20 cellular contexts compared by ENCODE assay signal in the genomic region with DNA sequence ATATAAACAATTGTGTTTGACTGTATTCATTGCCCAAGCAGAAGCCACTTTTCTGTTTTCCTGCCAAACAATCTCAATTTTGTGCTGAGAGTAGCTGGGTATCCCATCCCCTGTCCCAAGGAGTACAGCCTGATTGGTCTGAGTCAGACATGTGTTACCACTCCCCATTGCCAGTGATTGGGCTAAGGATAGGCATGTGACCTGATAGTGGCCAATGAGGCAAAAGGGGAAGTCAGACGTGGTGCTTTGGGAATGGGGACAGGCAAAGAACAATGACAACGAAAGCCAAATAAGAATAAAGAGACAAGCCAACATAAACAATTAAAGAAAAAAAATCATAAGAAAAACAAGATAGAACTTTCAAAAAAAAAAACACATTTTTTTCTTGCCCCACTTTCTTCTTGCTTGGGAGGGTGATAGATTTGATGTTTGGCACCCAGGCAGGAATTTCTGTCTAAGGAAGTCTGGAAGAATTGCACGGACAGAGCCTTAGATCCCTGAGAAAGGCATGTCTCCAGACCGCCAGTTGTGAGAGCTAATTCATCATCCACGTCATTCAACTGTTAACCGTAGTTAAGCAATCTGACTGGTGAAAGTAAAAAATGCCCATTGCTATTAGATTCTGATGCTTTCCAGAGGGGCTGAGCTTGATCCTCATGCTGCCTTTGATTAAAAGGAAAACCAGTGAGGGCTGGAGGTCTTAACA.
DNase-seq lines count a peak whose midpoint lies in the region; ATAC-seq and TF ChIP-seq lines count a peak whose summit lies in the region.
"Had no signal": no experiment of that assay in that cellular context is flagged by ENCODE, and none has a peak within 500 bp of the region (broad histone marks: within the 10 kb centered on the region; RNA-seq: fewer than 3 reads in every experiment).

No MANE protein-coding gene starts in this region.

- peak overlapping the region; percentile 50 for H4K91ac ChIP-seq in trophoblast cell (ENCODE audit: low read depth, low read length)

- no peak overlapping the region for H3K18ac ChIP-seq in trophoblast cell (ENCODE audit: low read length)

- H4K8ac ChIP-seq in trophoblast cell (ENCODE audit: low read depth, low read length) = no peak overlapping the region

- no peak overlapping the region for H3K4ac ChIP-seq in trophoblast cell (ENCODE audit: low read depth, low read length)

- H3K4me2 ChIP-seq in trophoblast cell (ENCODE audit: low read length) = no peak overlapping the region

- peaks cover 2% of the 10 kb centered on the region for H3K79me1 ChIP-seq in trophoblast cell (ENCODE audit: low read length)

- H3K4me3 ChIP-seq in AG10803 (ENCODE audit: low read length) = no peak overlapping the region
- H3K4me3 ChIP-seq in coronary artery = no peak overlapping the region
- no peak overlapping the region for H3K4me3 ChIP-seq in trophoblast cell (ENCODE audit: low read depth, low read length)
- H3K4me3 ChIP-seq: left lung, tibial nerve had no signal

- no peaks in the 10 kb centered on the region for H3K36me3 ChIP-seq in trophoblast cell (ENCODE audit: control insufficient read depth in 1 of 2, insufficient read depth in 2 of 2, low read length in 2 of 2)
- H3K36me3 ChIP-seq: left lung, tibial nerve had no signal

- H3K27ac ChIP-seq in coronary artery (peak overlapping the region in 1 of 2 donors; percentile 69), trophoblast cell (ENCODE audit: low read depth, low read length) (peak overlapping the region; percentile 25)
- H3K27ac ChIP-seq: foreskin keratinocyte, left lung, tibial nerve had no signal

- no peak overlapping the region for H2AFZ ChIP-seq in trophoblast cell (ENCODE audit: insufficient read depth, low read length, poor library complexity)

- peak overlapping the region; percentile 12 for H3K9ac ChIP-seq in trophoblast cell (ENCODE audit: low read length)

- peaks cover 5% of the 10 kb centered on the region for H3K9me3 Mint-ChIP-seq in type B pancreatic cell

- H3K27me3 ChIP-seq in trophoblast cell (ENCODE audit: insufficient read depth, low read length) = no peaks in the 10 kb centered on the region
- H3K27me3 ChIP-seq: foreskin keratinocyte, left lung, tibial nerve had no signal

- peaks cover 6% of the 10 kb centered on the region for H3K4me1 Mint-ChIP-seq in type B pancreatic cell (ENCODE audit: unreplicated experiment)
- H3K4me1 Mint-ChIP-seq: stimulated activated effector memory CD8-positive, alpha-beta T cell treated with anti-CD3 and anti-CD28 coated beads, Interleukin-12 subunit alpha, Interleukin-12 subunit beta, amount 100 ng/mL, for 72 hours had no signal

- H3K23ac ChIP-seq in trophoblast cell (ENCODE audit: low read length) = no peak overlapping the region

- H3K36me3 Mint-ChIP-seq in type B pancreatic cell = no peaks in the 10 kb centered on the region
- H3K36me3 Mint-ChIP-seq: stimulated activated effector memory CD8-positive, alpha-beta T cell treated with anti-CD3 and anti-CD28 coated beads, Interleukin-12 subunit alpha, Interleukin-12 subunit beta, amount 100 ng/mL, for 72 hours had no signal

- no peak overlapping the region for H4K12ac ChIP-seq in trophoblast cell (ENCODE audit: low read depth, low read length)

- no peaks in the 10 kb centered on the region for H3K79me2 ChIP-seq in trophoblast cell (ENCODE audit: control insufficient read depth, insufficient read depth, low read length, poor library complexity)

- WGBS in trophoblast cell (ENCODE audit: extremely low coverage, insufficient coverage, insufficient read length) = no CpG with 5 or more reads among the region's 6 CpGs

- ATAC-seq in HG02870 (IDR thresholded peaks at IDR 0.05; ENCODE audit: unreplicated experiment) (no peak), GM19452 (IDR thresholded peaks at IDR 0.05; ENCODE audit: unreplicated experiment) (no peak)
- ATAC-seq: foreskin keratinocyte; left lung; stimulated activated effector memory CD8-positive, alpha-beta T cell treated with anti-CD3 and anti-CD28 coated beads, Interleukin-12 subunit alpha, Interleukin-12 subunit beta, amount 100 ng/mL, for 72 hours had no signal

- DNase-seq in AG10803 (ENCODE audit: low read depth) (peak; percentile 97), M059J (ENCODE audit: low read depth) (peak; percentile 77), coronary artery (ENCODE audit: low spot score) (peak; percentile 76), trophoblast cell (no peak), type B pancreatic cell (ENCODE audit: extremely low spot score, unreplicated experiment) (no peak), DMS153 treated with DMSO at 0.1 percent for 48 hours (lab: John Stamatoyannopoulos, UW; ENCODE audit: unreplicated experiment) (no peak)
- DNase-seq: activated gamma-delta T cell, amygdala, DND-41, foreskin keratinocyte, Kasumi-1, left lung, NCI-H1417 treated with DMSO at 0.1 percent for 48 hours, NCI-H526 treated with DMSO at 0.1 percent for 48 hours, SHP77, T-helper 1 cell had no signal

- TF ChIP-seq CTCF in AG10803 (conservative IDR thresholded peaks at IDR 0.05; ENCODE audit: low read length) (no peak), coronary artery (IDR thresholded peaks at IDR 0.05) (no peak), type B pancreatic cell (conservative IDR thresholded peaks at IDR 0.05) (no peak)

- H2BK120ac ChIP-seq in trophoblast cell (ENCODE audit: insufficient read depth, low read length, poor library complexity) = no peak overlapping the region

- H2BK12ac ChIP-seq in trophoblast cell (ENCODE audit: low read length) = no peak overlapping the region

- H3K27me3 Mint-ChIP-seq in type B pancreatic cell = no peaks in the 10 kb centered on the region

- H3K9me3 ChIP-seq in trophoblast cell (ENCODE audit: insufficient read depth, low read depth, low read length) = no peaks in the 10 kb centered on the region
- H3K9me3 ChIP-seq: left lung had no signal

- no peak overlapping the region for H2BK5ac ChIP-seq in trophoblast cell (ENCODE audit: low read depth, low read length, poor library complexity)

- no peak overlapping the region for H3K14ac ChIP-seq in trophoblast cell (ENCODE audit: low read length)

- no peak overlapping the region for H3K4me3 Mint-ChIP-seq in type B pancreatic cell
- H3K4me3 Mint-ChIP-seq: stimulated activated effector memory CD8-positive, alpha-beta T cell treated with anti-CD3 and anti-CD28 coated beads, Interleukin-12 subunit alpha, Interleukin-12 subunit beta, amount 100 ng/mL, for 72 hours had no signal

- H2AK5ac ChIP-seq in trophoblast cell (ENCODE audit: low read length) = no peak overlapping the region

- H3K27ac Mint-ChIP-seq in type B pancreatic cell = no peak overlapping the region
- H3K27ac Mint-ChIP-seq: stimulated activated effector memory CD8-positive, alpha-beta T cell treated with anti-CD3 and anti-CD28 coated beads, Interleukin-12 subunit alpha, Interleukin-12 subunit beta, amount 100 ng/mL, for 72 hours had no signal

- peaks cover 0 to 2% of the 10 kb centered on the region in 2 experiments for H3K4me1 ChIP-seq in trophoblast cell (ENCODE audit: control insufficient read depth in 1 of 2, insufficient read depth in 2 of 2, low read length in 2 of 2)
- H3K4me1 ChIP-seq: foreskin keratinocyte, left lung, tibial nerve had no signal

Comparison
In these comparisons a context has a peak if more than half of its experiments do, and no peak if none do; other contexts are left out.
1. DNase-seq: peak in AG10803 (single experiment), M059J (single experiment) and coronary artery (single experiment); none in trophoblast cell (0 of 2), type B pancreatic cell (single experiment) and DMS153 treated with DMSO at 0.1 percent for 48 hours (single experiment).